In the genomic region with DNA sequence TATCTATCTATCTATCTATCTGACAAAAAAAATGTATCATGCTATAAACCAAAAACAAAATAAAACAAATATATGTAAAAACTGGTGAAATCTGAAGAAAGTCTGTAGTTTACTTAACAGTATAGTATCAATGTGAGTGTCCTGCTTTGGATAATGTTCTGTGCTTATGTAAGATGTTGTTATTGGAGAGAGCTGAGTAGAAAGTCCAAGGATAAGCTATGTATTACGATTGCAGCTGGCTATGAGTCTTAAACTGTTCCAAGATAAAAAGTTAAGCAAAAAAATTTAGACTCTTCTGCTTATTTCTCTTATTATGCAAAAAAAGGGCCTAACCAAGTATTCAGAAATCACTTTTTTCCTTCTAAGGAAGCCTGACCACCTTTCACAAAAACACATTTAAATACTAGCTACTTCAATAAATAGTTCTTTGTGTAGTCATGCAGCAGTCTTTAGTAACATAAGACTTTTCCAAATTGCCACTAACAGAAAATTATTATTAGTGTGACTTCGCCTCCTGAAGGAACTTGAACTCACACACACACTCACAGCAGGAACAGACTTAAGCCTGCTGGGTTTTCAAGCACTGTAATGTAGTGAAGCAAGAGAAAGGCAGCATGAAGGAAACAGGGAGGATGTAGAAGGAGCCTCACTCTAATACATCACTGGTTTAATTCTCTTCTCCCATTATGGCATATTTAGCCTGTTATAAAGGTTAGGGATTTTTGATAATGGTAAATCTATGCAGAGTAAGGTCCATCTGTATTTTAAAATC, we compare ENCODE assay signal across 21 cellular contexts.
"Had no signal": no experiment of that assay in that cellular context is flagged by ENCODE, and none has a peak within 500 bp of the region (broad histone marks: within the 10 kb centered on the region; RNA-seq: fewer than 3 reads in every experiment).

No MANE protein-coding gene starts in this region.

- H3K4me1 Mint-ChIP-seq: activated CD4-positive, alpha-beta memory T cell treated with anti-CD3 and anti-CD28 coated beads, Interleukin-2, amount 10 ng/mL, durations not matched to agents 7 days and 5 days; central memory CD8-positive, alpha-beta T cell; nephron progenitor cell had no signal

- H3K4me1 ChIP-seq: prostate gland, stomach had no signal

- H2AFZ ChIP-seq: hepatocyte had no signal

- H3K4me3 ChIP-seq: hepatocyte, prostate gland, stomach, tibial artery had no signal

- H3K27ac ChIP-seq: hepatocyte, prostate gland, stomach, tibial artery had no signal

- H3K4me2 ChIP-seq: hepatocyte had no signal

- H3K27ac Mint-ChIP-seq: activated CD4-positive, alpha-beta memory T cell treated with anti-CD3 and anti-CD28 coated beads, Interleukin-2, amount 10 ng/mL, durations not matched to agents 7 days and 5 days; activated naive CD4-positive, alpha-beta T cell treated with anti-CD3 and anti-CD28 coated beads, Interleukin-2, amount 50 U/mL, for 72 hours; activated T-cell treated with anti-CD3 and anti-CD28 coated beads, Interleukin-2, amount 50 U/mL, for 24 hours; nephron progenitor cell; T-helper 17 cell had no signal

- H3K9me3 ChIP-seq: prostate gland, stomach, tibial artery had no signal

- ATAC-seq: activated naive CD4-positive, alpha-beta T cell treated with anti-CD3 and anti-CD28 coated beads, Interleukin-2, amount 50 U/mL, for 72 hours; sciatic nerve; T-helper 17 cell had no signal

- H3K36me3 ChIP-seq: prostate gland, stomach, tibial artery had no signal

- H3K27me3 ChIP-seq: hepatocyte, stomach, tibial artery had no signal

- H3K9me3 Mint-ChIP-seq: activated naive CD4-positive, alpha-beta T cell treated with anti-CD3 and anti-CD28 coated beads, Interleukin-2, amount 50 U/mL, for 72 hours; activated T-cell treated with anti-CD3 and anti-CD28 coated beads, Interleukin-2, amount 50 U/mL, for 24 hours; central memory CD8-positive, alpha-beta T cell; nephron progenitor cell had no signal

- DNase-seq: activated CD4-positive, alpha-beta memory T cell treated with anti-CD3 and anti-CD28 coated beads, Interleukin-2, amount 10 ng/mL, durations not matched to agents 7 days and 5 days; activated CD4-positive, alpha-beta T cell treated with anti-CD3 and anti-CD28 coated beads for 4 hours; activated effector memory CD4-positive, alpha-beta T cell treated with Interleukin-2 at 50 U/mL for 16 hours; activated T-cell treated with anti-CD3 and anti-CD28 coated beads, Interleukin-2, amount 50 U/mL, for 24 hours; amniotic stem cell; cortex of kidney; effector CD8-positive, alpha-beta T cell; kidney glomerular epithelial cell; nephron progenitor cell; occipital lobe; stimulated activated CD4-positive, alpha-beta T cell treated with anti-CD3 and anti-CD28 coated beads, Interleukin-1b, Interleukin-23, amount 100 ng/mL, for 48 hours; stomach; T-helper 17 cell; tibial artery had no signal

- H3K79me2 ChIP-seq: hepatocyte had no signal

- H3K4me3 Mint-ChIP-seq: activated CD4-positive, alpha-beta memory T cell treated with anti-CD3 and anti-CD28 coated beads, Interleukin-2, amount 10 ng/mL, durations not matched to agents 7 days and 5 days; activated T-cell treated with anti-CD3 and anti-CD28 coated beads, Interleukin-2, amount 50 U/mL, for 24 hours; brain; central memory CD8-positive, alpha-beta T cell; nephron progenitor cell; T-helper 17 cell had no signal

- H3K27me3 Mint-ChIP-seq: activated CD4-positive, alpha-beta memory T cell treated with anti-CD3 and anti-CD28 coated beads, Interleukin-2, amount 10 ng/mL, durations not matched to agents 7 days and 5 days; activated T-cell treated with anti-CD3 and anti-CD28 coated beads, Interleukin-2, amount 50 U/mL, for 24 hours; central memory CD8-positive, alpha-beta T cell; T-helper 17 cell had no signal

- H3K36me3 Mint-ChIP-seq: activated naive CD4-positive, alpha-beta T cell treated with anti-CD3 and anti-CD28 coated beads, Interleukin-2, amount 50 U/mL, for 72 hours; brain had no signal

- FAIRE-seq: urothelium cell line had no signal
